ENCODE assay signal across 28 cellular contexts in the genomic region with DNA sequence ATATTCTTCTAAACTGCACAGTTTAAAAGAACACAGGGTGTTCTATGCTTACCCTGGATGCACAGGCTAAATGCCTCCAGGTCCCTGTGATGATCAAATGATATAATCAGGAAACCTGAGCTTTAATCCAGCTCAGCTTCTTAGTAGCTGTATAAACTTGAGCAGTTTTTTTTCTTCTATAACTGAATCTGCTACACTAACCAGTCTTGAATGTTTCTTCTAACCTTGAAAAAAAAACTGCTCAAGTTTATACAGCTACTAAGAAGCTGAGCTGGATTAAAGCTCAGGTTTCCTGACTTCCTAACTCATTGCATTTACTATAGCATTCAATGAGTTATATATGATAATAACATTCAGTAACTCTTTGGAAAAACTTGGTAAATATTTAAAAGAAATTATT.
"Had no signal": no experiment of that assay in that cellular context is flagged by ENCODE, and none has a peak within 500 bp of the region (broad histone marks: within the 10 kb centered on the region; RNA-seq: fewer than 3 reads in every experiment).

No MANE protein-coding gene starts in this region.

- DNase-seq: stimulated activated CD4-positive, alpha-beta T cell treated with anti-CD3 and anti-CD28 coated beads, Interleukin-2, amount 100 ng/mL, for 48 hours; stimulated activated CD4-positive, alpha-beta T cell treated with anti-CD3 and anti-CD28 coated beads, Interleukin-4, amount 100 ng/mL, for 1 hour; stimulated activated CD4-positive, alpha-beta T cell treated with anti-CD3 and anti-CD28 coated beads, Interleukin-4, amount 100 ng/mL, for 24 hours; stimulated activated CD4-positive, alpha-beta T cell treated with anti-CD3 and anti-CD28 coated beads, Interleukin-4, amount 100 ng/mL, for 4 hours; stimulated activated CD8-positive, alpha-beta memory T cell treated with anti-CD3 and anti-CD28 coated beads, Interleukin-4, amount 100 ng/mL, for 48 hours; stimulated activated naive B cell treated with anti-CD40 and anti-IgM and Interleukin-4, amounts not matched to agents 10 μg/mL and 1 μg/mL and 100 μg/mL, for 72 hours; stimulated activated naive CD4-positive, alpha-beta T cell; stimulated activated naive CD4-positive, alpha-beta T cell treated with Interleukin-2 at 50 U/mL for 16 hours; stimulated activated naive CD8-positive, alpha-beta T cell treated with anti-CD3 and anti-CD28 coated beads, Interleukin-15, amount 100 ng/mL, for 72 hours; stimulated activated naive CD8-positive, alpha-beta T cell treated with anti-CD3 and anti-CD28 coated beads, Interleukin-15, Interleukin-2, amounts not matched to agents 100 U/mL and 50 U/mL, for 24 hours; stomach; substantia nigra; testis; thyroid gland; tibial artery; transverse colon; trophoblast cell; upper lobe of left lung; upper lobe of right lung; uterus had no signal

- H3K36me3 ChIP-seq: stomach, suprapubic skin, thoracic aorta, thyroid gland, tibial artery, tibial nerve, transverse colon, upper lobe of left lung, upper lobe of right lung, vagina had no signal

- H3K27me3 Mint-ChIP-seq: stimulated activated memory B cell treated with anti-CD40 and anti-IgM and Interleukin-4, amounts not matched to agents 10 μg/mL and 1 μg/mL and 100 μg/mL, for 72 hours; stimulated activated naive CD8-positive, alpha-beta T cell treated with anti-CD3 and anti-CD28 coated beads, Interleukin-15, amount 100 ng/mL, for 72 hours; type B pancreatic cell had no signal

- H3K27ac Mint-ChIP-seq: stimulated activated effector memory CD8-positive, alpha-beta T cell treated with anti-CD3 and anti-CD28 coated beads, Interleukin-12 subunit alpha, Interleukin-12 subunit beta, amount 100 ng/mL, for 72 hours; stimulated activated memory B cell treated with anti-CD40 and anti-IgM and Interleukin-4, amounts not matched to agents 10 μg/mL and 1 μg/mL and 100 μg/mL, for 72 hours; stimulated activated naive B cell treated with anti-CD40 and anti-IgM and Interleukin-4, amounts not matched to agents 10 μg/mL and 1 μg/mL and 100 μg/mL, for 72 hours; stimulated activated naive CD8-positive, alpha-beta T cell treated with anti-CD3 and anti-CD28 coated beads, Interleukin-15, amount 100 ng/mL, for 72 hours; stimulated activated naive CD8-positive, alpha-beta T cell treated with anti-CD3 and anti-CD28 coated beads, Interleukin-15, Interleukin-2, amounts not matched to agents 100 ng/mL and 50 ng/mL, for 24 hours; type B pancreatic cell had no signal

- H3K4me3 ChIP-seq: stomach, suprapubic skin, testis, thoracic aorta, thyroid gland, tibial artery, tibial nerve, transverse colon, upper lobe of left lung, upper lobe of right lung, uterus, vagina had no signal

- H3K4me1 Mint-ChIP-seq: stimulated activated effector memory CD8-positive, alpha-beta T cell treated with anti-CD3 and anti-CD28 coated beads, Interleukin-12 subunit alpha, Interleukin-12 subunit beta, amount 100 ng/mL, for 72 hours; stimulated activated memory B cell treated with anti-CD40 and anti-IgM and Interleukin-4, amounts not matched to agents 10 μg/mL and 1 μg/mL and 100 μg/mL, for 72 hours; stimulated activated naive B cell treated with anti-CD40 and anti-IgM and Interleukin-4, amounts not matched to agents 10 μg/mL and 1 μg/mL and 100 μg/mL, for 72 hours; stimulated activated naive CD8-positive, alpha-beta T cell treated with anti-CD3 and anti-CD28 coated beads, Interleukin-15, amount 100 ng/mL, for 72 hours had no signal

- H3K36me3 Mint-ChIP-seq: stimulated activated effector memory CD8-positive, alpha-beta T cell treated with anti-CD3 and anti-CD28 coated beads, Interleukin-12 subunit alpha, Interleukin-12 subunit beta, amount 100 ng/mL, for 72 hours; stimulated activated memory B cell treated with anti-CD40 and anti-IgM and Interleukin-4, amounts not matched to agents 10 μg/mL and 1 μg/mL and 100 μg/mL, for 72 hours; stimulated activated naive B cell treated with anti-CD40 and anti-IgM and Interleukin-4, amounts not matched to agents 10 μg/mL and 1 μg/mL and 100 μg/mL, for 72 hours; type B pancreatic cell had no signal

- H3K27ac ChIP-seq: stomach, suprapubic skin, testis, thoracic aorta, thyroid gland, tibial artery, tibial nerve, transverse colon, upper lobe of left lung, upper lobe of right lung, uterus, vagina had no signal

- ATAC-seq: stimulated activated effector memory CD8-positive, alpha-beta T cell treated with anti-CD3 and anti-CD28 coated beads, Interleukin-12 subunit alpha, Interleukin-12 subunit beta, amount 100 ng/mL, for 72 hours; stimulated activated memory B cell treated with anti-CD40 and anti-IgM and Interleukin-4, amounts not matched to agents 10 μg/mL and 1 μg/mL and 100 μg/mL, for 72 hours; stimulated activated naive B cell treated with anti-CD40 and anti-IgM and Interleukin-4, amounts not matched to agents 10 μg/mL and 1 μg/mL and 100 μg/mL, for 72 hours; stimulated activated naive CD8-positive, alpha-beta T cell treated with anti-CD3 and anti-CD28 coated beads, Interleukin-15, amount 100 ng/mL, for 72 hours; stimulated activated naive CD8-positive, alpha-beta T cell treated with anti-CD3 and anti-CD28 coated beads, Interleukin-15, Interleukin-2, amounts not matched to agents 100 U/mL and 50 U/mL, for 24 hours; upper lobe of right lung had no signal

- H3K4me1 ChIP-seq: stomach, suprapubic skin, testis, thyroid gland, tibial artery, tibial nerve, transverse colon, upper lobe of left lung, upper lobe of right lung, uterus, vagina had no signal

- H3K9me3 ChIP-seq: stomach, suprapubic skin, testis, thoracic aorta, thyroid gland, tibial artery, tibial nerve, transverse colon, upper lobe of left lung, upper lobe of right lung, uterus, vagina had no signal

- H3K4me3 Mint-ChIP-seq: stimulated activated effector memory CD8-positive, alpha-beta T cell treated with anti-CD3 and anti-CD28 coated beads, Interleukin-12 subunit alpha, Interleukin-12 subunit beta, amount 100 ng/mL, for 72 hours; stimulated activated memory B cell treated with anti-CD40 and anti-IgM and Interleukin-4, amounts not matched to agents 10 μg/mL and 1 μg/mL and 100 μg/mL, for 72 hours; stimulated activated naive B cell treated with anti-CD40 and anti-IgM and Interleukin-4, amounts not matched to agents 10 μg/mL and 1 μg/mL and 100 μg/mL, for 72 hours; stimulated activated naive CD8-positive, alpha-beta T cell treated with anti-CD3 and anti-CD28 coated beads, Interleukin-15, amount 100 ng/mL, for 72 hours; stimulated activated naive CD8-positive, alpha-beta T cell treated with anti-CD3 and anti-CD28 coated beads, Interleukin-15, Interleukin-2, amounts not matched to agents 100 ng/mL and 50 ng/mL, for 24 hours; type B pancreatic cell had no signal

- H3K9me3 Mint-ChIP-seq: stimulated activated effector memory CD8-positive, alpha-beta T cell treated with anti-CD3 and anti-CD28 coated beads, Interleukin-12 subunit alpha, Interleukin-12 subunit beta, amount 100 ng/mL, for 72 hours; stimulated activated naive CD8-positive, alpha-beta T cell treated with anti-CD3 and anti-CD28 coated beads, Interleukin-15, amount 100 ng/mL, for 72 hours; stimulated activated naive CD8-positive, alpha-beta T cell treated with anti-CD3 and anti-CD28 coated beads, Interleukin-15, Interleukin-2, amounts not matched to agents 100 ng/mL and 50 ng/mL, for 24 hours; type B pancreatic cell had no signal

- H3K27me3 ChIP-seq: stomach, suprapubic skin, testis, thyroid gland, tibial artery, tibial nerve, transverse colon, upper lobe of left lung, upper lobe of right lung, uterus, vagina had no signal
